ENCODE assay signal across 1 cellular context in genomic region chr14:53368714-53369191, GRCh38.
TF ChIP-seq lines count a peak whose summit lies in the region.

No MANE protein-coding gene starts in this region.

TF ChIP-seq in HEK293, 187 proteins besides CTCF, POLR2A, EP300 and RAD21 (continued from another document):
- no peak for TF ChIP-seq PRDM10 (tag by site-specific recombination; IDR thresholded peaks at IDR 0.05)
- TF ChIP-seq ZBTB48 (tag by site-specific recombination; IDR thresholded peaks at IDR 0.05): no peak
- TF ChIP-seq ZNF133 (tag by site-specific recombination; IDR thresholded peaks at IDR 0.05): no peak
- TF ChIP-seq ZNF223 (tag by site-specific recombination; IDR thresholded peaks at IDR 0.05): no peak
- TF ChIP-seq ZNF221 (tag by site-specific recombination; IDR thresholded peaks at IDR 0.05; ENCODE audit: borderline replicate concordance): no peak
- no peak for TF ChIP-seq ZNF324 (tag by site-specific recombination; IDR thresholded peaks at IDR 0.05)
- no peak for TF ChIP-seq ZNF514 (tag by site-specific recombination; IDR thresholded peaks at IDR 0.05)
- no peak for TF ChIP-seq ZNF747 (tag by site-specific recombination; IDR thresholded peaks at IDR 0.05)
- TF ChIP-seq BCL6B (tag by site-specific recombination; IDR thresholded peaks at IDR 0.05): 0 out of 2 replicates have a peak, but pooled peaks have one; percentile 5
- TF ChIP-seq ZXDB (tag by site-specific recombination; IDR thresholded peaks at IDR 0.05): no peak
